9 cellular contexts compared by ENCODE assay signal in genomic region chr6:155126727-155127439, GRCh38.
DNase-seq lines count a peak whose midpoint lies in the region; ATAC-seq, FAIRE-seq and TF ChIP-seq lines count a peak whose summit lies in the region.
"Had no signal": no experiment of that assay in that cellular context is flagged by ENCODE, and none has a peak within 500 bp of the region (broad histone marks: within the 10 kb centered on the region; RNA-seq: fewer than 3 reads in every experiment).

No MANE protein-coding gene starts in this region.

- TF ChIP-seq CTCF in HepG2 (CRISPR knock-in tag; IDR thresholded peaks at IDR 0.05) (no peak), right lobe of liver (IDR thresholded peaks at IDR 0.05) (no peak), thyroid gland (IDR thresholded peaks at IDR 0.05) (no peak)

- DNase-seq in HepG2 (ENCODE audit: low spot score) (peak; percentile 93), right lobe of liver (no peak), iPS-NIHi11 (ENCODE audit: low spot score) (peak; percentile 50), thyroid gland (peak; percentile 52 to 61), globus pallidus (ENCODE audit: low spot score) (no peak), NCI-H526 treated with DMSO at 0.1 percent for 48 hours (lab: John Stamatoyannopoulos, UW) (no peak), NCI-H1417 treated with DMSO at 0.1 percent for 48 hours (lab: John Stamatoyannopoulos, UW) (no peak)
- peak; percentile 73 to 81 for DNase-seq in activated CD4-positive, alpha-beta T cell treated with anti-CD3 and anti-CD28 coated beads, Interleukin-2, amount 50 U/mL, for 48 hours

- in situ Hi-C loops in HepG2 (cut with HindIII; ENCODE audit: extremely low pct_ligation_motif_present, low pct_unique_long_range_greater_than_20kb): no loop called here

- BruUV-seq in HepG2 (replicated peaks; lab: Mats Ljungman, UMichigan): no TSS peak

- no peak for TF ChIP-seq RAD21 in HepG2 (CRISPR knock-in tag; IDR thresholded peaks at IDR 0.05)

- peak overlapping the region; percentile 57 for H3K4me2 ChIP-seq in HepG2 (ENCODE audit: low read depth, low read length)

- H3K9ac ChIP-seq in HepG2 (ENCODE audit: insufficient read depth, low read depth, low read length): no peak overlapping the region

- H4K20me1 ChIP-seq in HepG2 (ENCODE audit: insufficient read depth, low read length): no peaks in the 10 kb centered on the region

- H2AFZ ChIP-seq in HepG2 (ENCODE audit: low read length): peak overlapping the region; percentile 2

- no peaks in the 10 kb centered on the region for H3K36me3 ChIP-seq in HepG2 (replicated peaks in 1 of 2; ENCODE audit: control insufficient read depth in 1 of 2, insufficient read depth in 2 of 2, low read length in 2 of 2)
- no peaks in the 10 kb centered on the region for H3K36me3 ChIP-seq in right lobe of liver
- no peaks in the 10 kb centered on the region for H3K36me3 ChIP-seq in thyroid gland

- H3K4me3 ChIP-seq in HepG2 (replicated peaks in 1 of 3; ENCODE audit: insufficient read depth in 1 of 3, low read depth in 2 of 3, low read length in 3 of 3): no peak overlapping the region
- H3K4me3 ChIP-seq in right lobe of liver: no peak overlapping the region
- no peak overlapping the region for H3K4me3 ChIP-seq in thyroid gland (replicated peaks in 1 of 3)

- H3K4me1 ChIP-seq in HepG2 (ENCODE audit: insufficient read depth, low read length) (peaks cover 26% of the 10 kb centered on the region), right lobe of liver (no peaks in the 10 kb centered on the region), thyroid gland (peaks cover 0 to 5% of the 10 kb centered on the region in 2 donors)

- peak; percentile 13 to 34; a peak in 1 of 4 replicates for TF ChIP-seq EP300 in HepG2 (IDR thresholded peaks at IDR 0.05; ENCODE audit: low read depth in 2 of 2, low read length in 2 of 2)
- TF ChIP-seq EP300 in HepG2 (CRISPR knock-in tag; IDR thresholded peaks at IDR 0.05; ENCODE audit: borderline replicate concordance): no peak; the same call in 1 of the 2 replicates

- no peak for TF ChIP-seq POLR2A in HepG2 (IDR thresholded peaks at IDR 0.05; ENCODE audit: insufficient read depth in 1 of 2, low read depth in 2 of 2, low read length in 2 of 2)
- TF ChIP-seq POLR2A in right lobe of liver (IDR thresholded peaks at IDR 0.05): no peak
- no peak for TF ChIP-seq POLR2A in thyroid gland (IDR thresholded peaks at IDR 0.05)

- CTCF ChIA-PET in HepG2 (lab: Yijun Ruan, JAX; ENCODE audit: low intra/inter-chr PET ratio, low total read pairs): interaction anchor here (0.7 kb wide), 1 partner anchor 452 kb away, joined by 3 read pairs; no protein-coding TSS in a partner anchor

- ATAC-seq in HepG2 (peak; percentile 89), right lobe of liver (no peak)

- intact Hi-C loops in HepG2 (cut with micrococcal nuclease; ENCODE audit: unreplicated experiment): loop anchor here (5.0 kb wide), 1 partner anchor 40 kb away; no protein-coding TSS in a partner anchor
- intact Hi-C loops in right lobe of liver (cut with DNase I): no loop called here
- intact Hi-C loops in thyroid gland (cut with DNase I): no loop called here

- POLR2A ChIA-PET in HepG2 (lab: Yijun Ruan, JAX): no interaction called here

- peak; percentile 55 for FAIRE-seq in HepG2 (lab: Jason Lieb, UNC)

- 5% methylated on average over 10 of the region's 10 CpGs for WGBS in HepG2 (ENCODE audit: low lambda C conversion rate)
- 67% methylated on average over 9 of the region's 10 CpGs for WGBS in right lobe of liver (ENCODE audit: insufficient coverage, low coverage, low lambda C conversion rate, missing lambda C conversion rate)
- WGBS in thyroid gland, 2 donors: 42 to 54% methylated on average over 10 of the region's 10 CpGs

- H3K79me2 ChIP-seq in HepG2 (ENCODE audit: insufficient read depth, low read length): no peaks in the 10 kb centered on the region

- H3K9me3 ChIP-seq in HepG2 (ENCODE audit: low read length) (no peaks in the 10 kb centered on the region), right lobe of liver (no peaks in the 10 kb centered on the region), thyroid gland (no peaks in the 10 kb centered on the region)

- no peaks in the 10 kb centered on the region for H3K27me3 ChIP-seq in HepG2 (ENCODE audit: control insufficient read depth in 1 of 2, insufficient read depth in 2 of 2, low read length in 2 of 2)
- no peaks in the 10 kb centered on the region for H3K27me3 ChIP-seq in right lobe of liver
- H3K27me3 ChIP-seq in thyroid gland: no peaks in the 10 kb centered on the region

- H3K27ac ChIP-seq in HepG2 (ENCODE audit: extremely low read length, insufficient read depth, low read length): no peak overlapping the region
- H3K27ac ChIP-seq in right lobe of liver: no peak overlapping the region
- H3K27ac ChIP-seq in thyroid gland: peak overlapping the region in 1 of 3 donors; percentile 14
- H3K27ac ChIP-seq: C4-2B had no signal

TF ChIP-seq in HepG2, 621 proteins besides CTCF, POLR2A, EP300 and RAD21 (continues in another document):
- TF ChIP-seq ZNF530 (CRISPR knock-in tag; IDR thresholded peaks at IDR 0.05; ENCODE audit: low read depth) (no peak), TARDBP (CRISPR knock-in tag; IDR thresholded peaks at IDR 0.05) (no peak), PHF21A (CRISPR knock-in tag; IDR thresholded peaks at IDR 0.05) (0 out of 2 replicates have a peak, but pooled peaks have one; percentile 15), FOXA3 (CRISPR knock-in tag; IDR thresholded peaks at IDR 0.05) (peak; percentile 54; the same call in 1 of the 2 replicates), ZNF382 (CRISPR knock-in tag; IDR thresholded peaks at IDR 0.05; ENCODE audit: borderline replicate concordance) (no peak), SALL1 (CRISPR knock-in tag; IDR thresholded peaks at IDR 0.05) (peak; percentile 84), FOSL1 (CRISPR knock-in tag; IDR thresholded peaks at IDR 0.05; ENCODE audit: borderline replicate concordance) (peak; percentile 68; the same call in 1 of the 2 replicates), TBX2 (CRISPR knock-in tag; IDR thresholded peaks at IDR 0.05; ENCODE audit: borderline replicate concordance) (peak; percentile 17; the same call in 1 of the 2 replicates), XRCC5 (optimal IDR thresholded peaks at IDR 0.05; ENCODE audit: low read length) (peak; percentile 85), POGZ (CRISPR knock-in tag; IDR thresholded peaks at IDR 0.05) (peak; percentile 30; the same call in 1 of the 2 replicates), ZNF350 (CRISPR knock-in tag; IDR thresholded peaks at IDR 0.05; ENCODE audit: borderline replicate concordance, low read depth) (no peak), PAXIP1 (CRISPR knock-in tag; conservative IDR thresholded peaks at IDR 0.05) (peak; percentile 13; the same call in 1 of the 2 replicates), ZNF326 (CRISPR knock-in tag; IDR thresholded peaks at IDR 0.05; ENCODE audit: borderline replicate concordance) (no peak), SMAD1 (CRISPR knock-in tag; IDR thresholded peaks at IDR 0.05; ENCODE audit: borderline replicate concordance, low read depth) (no peak), CREB1 (IDR thresholded peaks at IDR 0.05) (peak; percentile 82), CREB1 (CRISPR knock-in tag; IDR thresholded peaks at IDR 0.05) (peak; percentile 33; the same call in 1 of the 2 replicates), SRSF4 (IDR thresholded peaks at IDR 0.05; ENCODE audit: low read depth, low read length, poor library complexity, severe bottlenecking) (no peak), ZNF576 (CRISPR knock-in tag; IDR thresholded peaks at IDR 0.05) (no peak), HNF1B (CRISPR knock-in tag; IDR thresholded peaks at IDR 0.05) (no peak), HMG20A (CRISPR knock-in tag; IDR thresholded peaks at IDR 0.05; ENCODE audit: borderline replicate concordance) (peak; percentile 83; the same call in 1 of the 2 replicates), ZSCAN25 (CRISPR knock-in tag; IDR thresholded peaks at IDR 0.05) (peak; percentile 33; the same call in 1 of the 2 replicates)

Comparison
In these comparisons a context has a peak if more than half of its experiments do, and no peak if none do; other contexts are left out.
1. DNase-seq: peak in HepG2 (single experiment), activated CD4-positive, alpha-beta T cell treated with anti-CD3 and anti-CD28 coated beads, Interleukin-2, amount 50 U/mL, for 48 hours (2 of 2), iPS-NIHi11 (single experiment) and thyroid gland (2 of 2); none in right lobe of liver (0 of 3), globus pallidus (single experiment), NCI-H526 treated with DMSO at 0.1 percent for 48 hours (single experiment) and NCI-H1417 treated with DMSO at 0.1 percent for 48 hours (single experiment).